Comparison of ENCODE assay signal across 14 cellular contexts in the genomic region with DNA sequence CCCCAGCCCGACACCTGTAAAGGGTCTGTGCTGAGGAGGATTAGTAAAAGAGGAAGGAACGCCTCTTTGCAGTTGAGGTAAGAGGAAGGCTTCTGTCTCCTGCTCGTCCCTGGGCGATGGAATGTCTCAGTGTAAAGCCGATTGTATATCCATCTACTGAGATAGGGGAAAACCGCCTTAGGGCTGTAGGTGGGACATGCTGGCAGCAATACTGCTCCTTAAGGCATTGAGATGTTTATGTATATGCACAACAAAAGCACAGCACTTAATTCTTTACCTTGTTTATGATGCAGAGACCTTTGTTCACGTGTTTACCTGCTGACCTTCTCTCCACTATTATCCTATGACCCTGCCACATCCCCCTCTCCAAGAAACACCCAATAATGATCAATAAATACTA. TPM values are rescaled to one million over a fixed set of nuclear protein-coding genes. Genes with fewer than 3 reads are reported as not detected.
DNase-seq lines count a peak whose midpoint lies in the region; ATAC-seq, FAIRE-seq and TF ChIP-seq lines count a peak whose summit lies in the region.
"Not testable (repeated sequence)": the region's sequence is repeated elsewhere in the genome, so short reads cannot be mapped to it uniquely, and the experiment has no call there.
"Had no signal": no experiment of that assay in that cellular context is flagged by ENCODE, and none has a peak within 500 bp of the region (broad histone marks: within the 10 kb centered on the region; RNA-seq: fewer than 3 reads in every experiment).

No MANE protein-coding gene starts in this region.

- H3K36me3 Mint-ChIP-seq in astrocyte (ENCODE audit: low read depth, unreplicated experiment): not testable (repeated sequence)

- peak overlapping the region; percentile 95 for H3K27ac ChIP-seq in HUES48 (ENCODE audit: low read depth, low read length)
- not testable (repeated sequence) for H3K27ac ChIP-seq in astrocyte (ENCODE audit: low read depth, low read length)

- H3K4me1 ChIP-seq in ES-I3 (ENCODE audit: insufficient read depth, low read length) (peaks cover 30% of the 10 kb centered on the region), HUES48 (ENCODE audit: control insufficient read depth, insufficient read depth, low read length) (peaks cover 48% of the 10 kb centered on the region), iPS-15b (ENCODE audit: control insufficient read depth, insufficient read depth, low read length) (peaks cover 31% of the 10 kb centered on the region)
- H3K4me1 ChIP-seq in astrocyte (ENCODE audit: insufficient read depth, low read length): not testable (repeated sequence)

- peak overlapping the region; percentile 49 for H3K4me3 ChIP-seq in HUES48 (ENCODE audit: low read depth, low read length)
- not testable (repeated sequence) for H3K4me3 ChIP-seq in astrocyte (ENCODE audit: insufficient read depth, low read depth, low read length); iPS-15b (ENCODE audit: low read depth, low read length)

- H4K20me1 ChIP-seq in astrocyte (ENCODE audit: insufficient read depth, low read length): not testable (repeated sequence)

- DNase-seq in NCI-H82 (lab: John Stamatoyannopoulos, UW): peak; percentile 40
- not testable (repeated sequence) for DNase-seq in astrocyte (ENCODE audit: low read depth)
- peak; percentile 54 for DNase-seq in islet precursor cell
- DNase-seq in sciatic nerve (ENCODE audit: low spot score): peak; percentile 3

- H3K9me3 ChIP-seq in ES-I3 (ENCODE audit: control insufficient read depth, insufficient read depth, low read length); HUES48 (ENCODE audit: control insufficient read depth, insufficient read depth, low read length); iPS-15b (ENCODE audit: control insufficient read depth, insufficient read depth, low read length): not testable (repeated sequence)
- H3K9me3 ChIP-seq in astrocyte (ENCODE audit: insufficient read depth, low read depth, low read length): peaks cover 16% of the 10 kb centered on the region

- not testable (repeated sequence) for TF ChIP-seq CTCF in astrocyte (IDR thresholded peaks at IDR 0.05; ENCODE audit: insufficient read depth, low read depth, low read length)

- H3K9me3 Mint-ChIP-seq in astrocyte (ENCODE audit: unreplicated experiment): not testable (repeated sequence)

- intact Hi-C loops in sciatic nerve (cut with DNase I): not testable (repeated sequence)

- not testable (repeated sequence) for H3K4me1 Mint-ChIP-seq in astrocyte (ENCODE audit: low read depth, unreplicated experiment)

- ATAC-seq in sciatic nerve: not testable (repeated sequence)

- H3K9ac ChIP-seq in ES-I3 (ENCODE audit: low read depth, low read length): peak overlapping the region; percentile 35
- H3K9ac ChIP-seq in HUES48 (ENCODE audit: low read depth, low read length): peak overlapping the region; percentile 76
- not testable (repeated sequence) for H3K9ac ChIP-seq in astrocyte (ENCODE audit: low read length)
- H3K9ac ChIP-seq in iPS-15b (ENCODE audit: low read depth, low read length): peak overlapping the region; percentile 61

- H2AFZ ChIP-seq in astrocyte (ENCODE audit: low read depth, low read length): not testable (repeated sequence)

- not testable (repeated sequence) for FAIRE-seq in astrocyte (lab: Jason Lieb, UNC)

- peak overlapping the region; percentile 27 for H3K4me3 Mint-ChIP-seq in astrocyte (ENCODE audit: unreplicated experiment)

- H3K27me3 Mint-ChIP-seq in astrocyte (ENCODE audit: low read depth, unreplicated experiment): peaks cover 63% of the 10 kb centered on the region

- peaks cover 41% of the 10 kb centered on the region for H3K27me3 ChIP-seq in HUES48 (ENCODE audit: control insufficient read depth, insufficient read depth, low read length)
- peaks cover 54% of the 10 kb centered on the region for H3K27me3 ChIP-seq in astrocyte (ENCODE audit: insufficient read depth, low read length)
- not testable (repeated sequence) for H3K27me3 ChIP-seq in iPS-15b (ENCODE audit: control insufficient read depth, insufficient read depth, low read length)

- not testable (repeated sequence) for H3K79me2 ChIP-seq in astrocyte (ENCODE audit: insufficient read depth, low read length)

- not testable (repeated sequence) for H3K27ac Mint-ChIP-seq in astrocyte (ENCODE audit: unreplicated experiment)

- H3K36me3 ChIP-seq in ES-I3 (ENCODE audit: insufficient read depth, low read length); astrocyte (ENCODE audit: insufficient read depth, low read length): not testable (repeated sequence)
- H3K36me3 ChIP-seq in HUES48 (ENCODE audit: control insufficient read depth, insufficient read depth, low read length) (peaks cover 13% of the 10 kb centered on the region), iPS-15b (ENCODE audit: control insufficient read depth, insufficient read depth, low read length) (peaks cover 19% of the 10 kb centered on the region)

- H3K4me2 ChIP-seq in astrocyte (ENCODE audit: low read length): not testable (repeated sequence)

RNA-seq across cellular contexts. Expression of gene ALPG, which starts 16.8 kb away (rescaled TPM):
- 0.19 and 0.27 TPM in 2 replicates for total RNA-seq in astrocyte
- not detected for total RNA-seq in sciatic nerve
- total RNA-seq: A172; B cell; Calu3; CD8-positive, alpha-beta T cell; GM23248; IMR-90; K562 had no signal

RNA-seq across cellular contexts. Expression of gene ALPI, which starts 32.5 kb away (rescaled TPM):
- total RNA-seq in astrocyte: not detected in 2 replicates
- total RNA-seq in sciatic nerve: not detected
- total RNA-seq: A172; B cell; Calu3; CD8-positive, alpha-beta T cell; GM23248; IMR-90; K562 had no signal

RNA-seq across cellular contexts. Expression of gene ALPP, which starts 44.9 kb away (rescaled TPM):
- 0.32 TPM in 1 of 2 replicates, not detected in the other for total RNA-seq in astrocyte
- not detected for total RNA-seq in sciatic nerve
- total RNA-seq: B cell; Calu3; CD8-positive, alpha-beta T cell; GM23248; IMR-90; K562 had no signal
